In genomic region chr19:1747285-1748114, GRCh38 we compare ENCODE assay signal across 8 cellular contexts. TPM values are rescaled to one million over a fixed set of nuclear protein-coding genes. Genes with fewer than 3 reads are reported as not detected.
DNase-seq lines count a peak whose midpoint lies in the region; ATAC-seq and TF ChIP-seq lines count a peak whose summit lies in the region.

No MANE protein-coding gene starts in this region.

- dilution Hi-C loops in mammary epithelial cell (cut with HindIII; ENCODE audit: low sequenced_read_pairs), result no loop called here

- peak; percentile 56 for ATAC-seq in omental fat pad (ENCODE audit: low FRiP score)
- ATAC-seq in HG03139 (IDR thresholded peaks at IDR 0.05; ENCODE audit: unreplicated experiment), result no peak
- ATAC-seq in HG02885 (IDR thresholded peaks at IDR 0.05; ENCODE audit: poor library complexity, unreplicated experiment), result no peak

- intact Hi-C loops in mammary epithelial cell (cut with micrococcal nuclease), result loop anchor here (1.0 to 10.0 kb wide), 4 partner anchors 22 to 797 kb away; no protein-coding TSS in a partner anchor

- H3K79me2 ChIP-seq in mammary epithelial cell (ENCODE audit: insufficient read depth, low read length), result no peaks in the 10 kb centered on the region
- H3K79me2 ChIP-seq in MM.1S (ENCODE audit: low read length), result no peaks in the 10 kb centered on the region

- peaks cover 3% of the 10 kb centered on the region for H3K27me3 ChIP-seq in GM06990 (replicated peaks; ENCODE audit: control insufficient read depth, insufficient read depth, low read length)
- H3K27me3 ChIP-seq in mammary epithelial cell (ENCODE audit: insufficient read depth, low read length), result peaks cover 15% of the 10 kb centered on the region
- H3K27me3 ChIP-seq in MM.1S (replicated peaks; ENCODE audit: insufficient read depth, low read length), result peaks cover 91% of the 10 kb centered on the region

- TF ChIP-seq CTCF in GM06990 (IDR thresholded peaks at IDR 0.05; ENCODE audit: insufficient read depth, low read length, poor library complexity, severe bottlenecking) (no peak), mammary epithelial cell (conservative IDR thresholded peaks at IDR 0.05 in 1 of 2, IDR thresholded peaks at IDR 0.05 in 1 of 2; ENCODE audit: extremely low read depth in 1 of 2, insufficient read depth in 1 of 2, low read depth in 1 of 2, low read length in 2 of 2) (no peak), omental fat pad (IDR thresholded peaks at IDR 0.05) (no peak), MM.1S (IDR thresholded peaks at IDR 0.05; ENCODE audit: low read length) (no peak), endothelial cell (IDR thresholded peaks at IDR 0.05; ENCODE audit: unreplicated experiment) (no peak)

- peak overlapping the region; percentile 66 for H3K9ac ChIP-seq in mammary epithelial cell (ENCODE audit: insufficient read depth, low read length)
- no peak overlapping the region for H3K9ac ChIP-seq in MM.1S (ENCODE audit: low read length)

- DNase-seq in GM06990 (ENCODE audit: extremely low read depth, insufficient read length) (peak; percentile 57), RPMI8226 (peak; percentile 32), mammary epithelial cell (peak; percentile 99), omental fat pad (ENCODE audit: low spot score) (no peak), MM.1S (no peak), endothelial cell (ENCODE audit: low spot score) (no peak)

- H4K20me1 ChIP-seq in mammary epithelial cell (ENCODE audit: insufficient read depth, low read length) (no peaks in the 10 kb centered on the region), MM.1S (ENCODE audit: insufficient read depth, low read length) (no peaks in the 10 kb centered on the region)

- H3K36me3 Mint-ChIP-seq in endothelial cell (ENCODE audit: low read depth, unreplicated experiment), result no peaks in the 10 kb centered on the region

- BruUV-seq in mammary epithelial cell (replicated peaks; lab: Mats Ljungman, UMichigan), result no TSS peak

- CTCF ChIA-PET in mammary epithelial cell (lab: Charles Lee; ENCODE audit: low non-redundant PET), result interaction anchor here (0.9 kb wide), 1 partner anchor 19 kb away, joined by 4 read pairs; no protein-coding TSS in a partner anchor

- H2AFZ ChIP-seq in mammary epithelial cell (ENCODE audit: low read depth, low read length) (peak overlapping the region; percentile 65), MM.1S (ENCODE audit: low read length) (no peak overlapping the region)

- H3K27ac ChIP-seq in mammary epithelial cell (ENCODE audit: insufficient read depth, low read depth, low read length) (peak overlapping the region; percentile 87), MM.1S (ENCODE audit: low read length) (no peak overlapping the region)

- H3K4me1 ChIP-seq in mammary epithelial cell (ENCODE audit: insufficient read depth, low read length), result peaks cover 37% of the 10 kb centered on the region
- no peaks in the 10 kb centered on the region for H3K4me1 ChIP-seq in MM.1S (ENCODE audit: low read length)

- H3K36me3 ChIP-seq in GM06990 (ENCODE audit: control insufficient read depth, insufficient read depth, low read length) (no peaks in the 10 kb centered on the region), mammary epithelial cell (ENCODE audit: insufficient read depth, low read length) (no peaks in the 10 kb centered on the region), MM.1S (replicated peaks; ENCODE audit: insufficient read depth, low read length) (no peaks in the 10 kb centered on the region)

- no peaks in the 10 kb centered on the region for H3K4me1 Mint-ChIP-seq in endothelial cell (ENCODE audit: unreplicated experiment)

- H3K9me3 ChIP-seq in mammary epithelial cell (replicated peaks; ENCODE audit: insufficient read depth, low read length) (no peaks in the 10 kb centered on the region), MM.1S (replicated peaks; ENCODE audit: insufficient read depth, low read length) (no peaks in the 10 kb centered on the region)

- peaks cover 18% of the 10 kb centered on the region for H3K27me3 Mint-ChIP-seq in endothelial cell (ENCODE audit: unreplicated experiment)

- H3K4me3 ChIP-seq in GM06990 (replicated peaks; ENCODE audit: low read depth, low read length), result peak overlapping the region; percentile 6; the same call in 1 of the 2 replicates
- peak overlapping the region; percentile 47 to 55 (median 52) for H3K4me3 ChIP-seq in mammary epithelial cell (replicated peaks in 1 of 3; ENCODE audit: insufficient read depth in 1 of 3, low read depth in 2 of 3, low read length in 3 of 3)
- no peak overlapping the region for H3K4me3 ChIP-seq in MM.1S (ENCODE audit: low read length)

- peak overlapping the region; percentile 94 for H3K4me2 ChIP-seq in mammary epithelial cell (ENCODE audit: insufficient read depth, low read depth, low read length)
- H3K4me2 ChIP-seq in MM.1S (ENCODE audit: low read depth, low read length), result no peak overlapping the region

- WGBS in mammary epithelial cell (ENCODE audit: low coverage, missing lambda C conversion rate), result 6% methylated on average over 11 of the region's 22 CpGs

- no peaks in the 10 kb centered on the region for H3K9me3 Mint-ChIP-seq in endothelial cell (ENCODE audit: unreplicated experiment)

- H3F3A ChIP-seq in MM.1S (ENCODE audit: insufficient read depth, low read length), result no peaks in the 10 kb centered on the region

- no peaks in the 10 kb centered on the region for H3K9me2 ChIP-seq in MM.1S (replicated peaks; ENCODE audit: insufficient read depth, low read length)

- H3K27ac Mint-ChIP-seq in endothelial cell (ENCODE audit: unreplicated experiment), result no peak overlapping the region

- in situ Hi-C loops in mammary epithelial cell (cut with MboI; ENCODE audit: low sequenced_read_pairs in 2 of 2), result no loop called here

- H3K4me3 Mint-ChIP-seq in endothelial cell (ENCODE audit: unreplicated experiment), result no peak overlapping the region

RNA-seq across cellular contexts. Expression of gene ONECUT3, which starts 5.8 kb away (rescaled TPM):
- under 1 TPM in 1 of 2 donors, not detected in 1; 0.09 TPM for total RNA-seq in mammary epithelial cell
- polyA plus RNA-seq in mammary epithelial cell, result 0.01 TPM
- not detected for polyA minus RNA-seq in mammary epithelial cell
- total RNA-seq in omental fat pad, result not detected
- total RNA-seq in endothelial cell (ENCODE audit: unreplicated experiment), result not detected

Comparison
In these comparisons a context has a peak if more than half of its experiments do, and no peak if none do; other contexts are left out.
1. DNase-seq: peak in GM06990 (single experiment), RPMI8226 (single experiment) and mammary epithelial cell (single experiment); none in omental fat pad (single experiment), MM.1S (single experiment) and endothelial cell (single experiment).